In the genomic region with DNA sequence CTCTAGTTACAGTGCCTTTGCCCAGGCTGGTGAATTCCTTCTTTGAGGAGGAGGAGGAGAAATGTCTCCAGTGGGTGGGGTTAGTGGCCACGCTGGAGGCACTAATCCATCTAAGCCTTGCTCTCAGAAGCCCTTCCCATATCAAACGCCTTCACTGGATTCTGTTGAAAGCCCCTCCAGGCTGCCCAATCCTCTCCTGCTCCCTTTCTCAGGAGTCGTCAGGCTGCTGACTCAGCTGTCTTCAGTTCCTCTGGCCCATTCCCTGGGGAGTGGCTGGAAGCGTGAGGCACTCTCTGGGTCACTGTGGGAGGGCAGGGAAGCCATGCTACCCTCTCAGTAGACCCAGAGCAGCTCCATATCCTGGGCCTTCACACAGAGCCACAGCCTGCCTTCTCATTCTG, we compare ENCODE assay signal across 9 cellular contexts. TPM values are rescaled to one million over a fixed set of nuclear protein-coding genes. Genes with fewer than 3 reads are reported as not detected.
A peak's percentile ranks its signal among the peaks of the same experiment; 100 is the strongest.
DNase-seq lines count a peak whose midpoint lies in the region; ATAC-seq and TF ChIP-seq lines count a peak whose summit lies in the region.
"Had no signal": no experiment of that assay in that cellular context is flagged by ENCODE, and none has a peak within 500 bp of the region (broad histone marks: within the 10 kb centered on the region; RNA-seq: fewer than 3 reads in every experiment).

No MANE protein-coding gene starts in this region.

- H3K4me3 ChIP-seq in heart right ventricle = peak overlapping the region in 8 of 10 donors; percentile 86 to 100 (median 97)
- H3K4me3 ChIP-seq in coronary artery = peak overlapping the region; percentile 91
- H3K4me3 ChIP-seq in mesodermal cell (ENCODE audit: extremely low read depth, insufficient read depth, low read length, poor library complexity, severe bottlenecking) = peak overlapping the region; percentile 96
- H3K4me3 ChIP-seq in uterus = no peak overlapping the region

- H3K27ac ChIP-seq in heart right ventricle (peak overlapping the region in 9 of 10 donors; percentile 92 to 99 (median 98)), coronary artery (peak overlapping the region; percentile 90 to 97), mesodermal cell (ENCODE audit: low read depth, low read length, severe bottlenecking) (peak overlapping the region; percentile 96), uterus (peak overlapping the region; percentile 93 to 96)

- H3K4me1 ChIP-seq in heart right ventricle = peaks cover 10 to 68% (median 42%) of the 10 kb centered on the region in 9 donors
- H3K4me1 ChIP-seq in mesodermal cell (ENCODE audit: control insufficient read depth, insufficient read depth, low read length, poor library complexity, severe bottlenecking) = peaks cover 45% of the 10 kb centered on the region
- H3K4me1 ChIP-seq in uterus = peaks cover 5 to 16% of the 10 kb centered on the region in 2 donors

- intact Hi-C loops in heart right ventricle (cut with DNase I) = loop anchor here in 2 of 10 donors (5.0 kb wide), 2 partner anchors 40 to 120 kb away; partner anchors contain the start of genes EIF2B5 (in 1 of the 2) and PSMD2 (in 1 of the 2)
- intact Hi-C loops in Right ventricle myocardium superior (cut with DNase I) = no loop called here
- intact Hi-C loops in uterus (cut with DNase I; ENCODE audit: low total_unique reads) = no loop called here

- TF ChIP-seq POLR2A in uterus (IDR thresholded peaks at IDR 0.05) = no peak

- 20 to 32% methylated on average over 4 of the region's 4 CpGs for WGBS in heart right ventricle, 2 donors
- 25 to 29% methylated on average over 2 of the region's 4 CpGs for WGBS in mesodermal cell (ENCODE audit: insufficient coverage in 2 of 2), 2 experiments

- no peak for DNase-seq in heart right ventricle
- no peak for DNase-seq in Right ventricle myocardium superior
- DNase-seq in coronary artery (ENCODE audit: low spot score) = no peak
- DNase-seq in uterus = no peak
- no peak for DNase-seq in SW480 (ENCODE audit: low spot score)
- DNase-seq in activated CD4-positive, alpha-beta T cell treated with anti-CD3 and anti-CD28 coated beads for 4 hours = no peak
- no peak for DNase-seq in HuH-7.5 (ENCODE audit: low spot score)
- DNase-seq: CD8-positive, alpha-beta T cell had no signal

- no peak for TF ChIP-seq CTCF in heart right ventricle (IDR thresholded peaks at IDR 0.05)
- TF ChIP-seq CTCF in coronary artery (IDR thresholded peaks at IDR 0.05) = no peak
- TF ChIP-seq CTCF in uterus (IDR thresholded peaks at IDR 0.05) = no peak

- ATAC-seq in heart right ventricle = no peak
- ATAC-seq in Right ventricle myocardium superior (ENCODE audit: poor library complexity) = no peak
- ATAC-seq: CD8-positive, alpha-beta T cell had no signal

- H3K27me3 ChIP-seq in heart right ventricle (no peaks in the 10 kb centered on the region), uterus (no peaks in the 10 kb centered on the region)

- peaks cover 10 to 70% (median 56%) of the 10 kb centered on the region in 9 donors for H3K36me3 ChIP-seq in heart right ventricle
- H3K36me3 ChIP-seq in mesodermal cell (ENCODE audit: control insufficient read depth, insufficient read depth, low read length) = peaks cover 72% of the 10 kb centered on the region
- H3K36me3 ChIP-seq in uterus = no peaks in the 10 kb centered on the region

- no peaks in the 10 kb centered on the region for H3K9me3 ChIP-seq in heart right ventricle
- no peaks in the 10 kb centered on the region for H3K9me3 ChIP-seq in mesodermal cell (ENCODE audit: control insufficient read depth, low read length)
- no peaks in the 10 kb centered on the region for H3K9me3 ChIP-seq in uterus

RNA-seq across cellular contexts. Expression of gene AP2M1, which starts 2.7 kb away (rescaled TPM):
- total RNA-seq in heart right ventricle (100 to 1,000 TPM; 263 to 371 (median 321) TPM), Right ventricle myocardium superior (253 TPM), uterus (100 to 1,000 TPM in 3 of 4 donors, 10 to 100 TPM in 1; 81.8 to 248 (median 172) TPM)
- polyA plus RNA-seq in heart right ventricle = 100 to 1,000 TPM; 187 to 390 TPM
- polyA plus RNA-seq in mesodermal cell (2013, experiment 1 of 2) = 612 TPM
- 553 TPM for polyA plus RNA-seq in mesodermal cell (2013, experiment 2 of 2)

RNA-seq across cellular contexts. Expression of gene ABCF3, which starts 8.7 kb away (rescaled TPM):
- total RNA-seq in heart right ventricle = 10 to 100 TPM; 60.1 to 90.7 (median 68.3) TPM
- 10 to 100 TPM; 78.0 to 87.9 TPM for polyA plus RNA-seq in heart right ventricle
- 69.3 TPM for total RNA-seq in Right ventricle myocardium superior
- 33.7 TPM for polyA plus RNA-seq in mesodermal cell (2013, experiment 1 of 2)
- polyA plus RNA-seq in mesodermal cell (2013, experiment 2 of 2) = 27.1 TPM
- total RNA-seq in uterus = 10 to 100 TPM; 11.8 to 73.0 (median 36.8) TPM

RNA-seq across cellular contexts. Expression of gene DVL3, which starts 22.2 kb away (rescaled TPM):
- total RNA-seq in heart right ventricle (10 to 100 TPM; 52.6 to 81.7 (median 68.6) TPM), Right ventricle myocardium superior (60.6 TPM), uterus (10 to 100 TPM; 20.5 to 86.3 (median 57.4) TPM)
- 10 to 100 TPM; 37.5 to 42.0 TPM for polyA plus RNA-seq in heart right ventricle
- 86.1 TPM for polyA plus RNA-seq in mesodermal cell (2013, experiment 1 of 2)
- polyA plus RNA-seq in mesodermal cell (2013, experiment 2 of 2) = 71.8 TPM

RNA-seq across cellular contexts. Expression of gene EIF2B5, which starts 42.2 kb away (rescaled TPM):
- total RNA-seq in heart right ventricle (10 to 100 TPM; 26.8 to 37.3 (median 31.6) TPM), Right ventricle myocardium superior (31.4 TPM), uterus (10 to 100 TPM in 3 of 4 donors, 1 to 10 TPM in 1; 6.5 to 48.0 (median 32.3) TPM)
- 10 to 100 TPM; 30.6 to 44.6 TPM for polyA plus RNA-seq in heart right ventricle
- polyA plus RNA-seq in mesodermal cell (2013, experiment 1 of 2) = 39.7 TPM
- 34.4 TPM for polyA plus RNA-seq in mesodermal cell (2013, experiment 2 of 2)

RNA-seq across cellular contexts. Expression of gene VWA5B2, which starts 52.1 kb away (rescaled TPM):
- under 1 TPM in 1 of 10 donors, not detected in 9; 0.09 TPM for total RNA-seq in heart right ventricle
- under 1 TPM in 1 of 2 donors, not detected in 1; 0.03 TPM for polyA plus RNA-seq in heart right ventricle
- total RNA-seq in Right ventricle myocardium superior = not detected
- not detected for polyA plus RNA-seq in mesodermal cell (2013, experiment 1 of 2)
- not detected for polyA plus RNA-seq in mesodermal cell (2013, experiment 2 of 2)
- under 1 TPM in 1 of 4 donors, not detected in 3; 0.35 TPM for total RNA-seq in uterus

Comparison
In these comparisons a context has a peak if more than half of its experiments do, and no peak if none do; other contexts are left out.
1. H3K4me3 ChIP-seq: peak in heart right ventricle (8 of 10), coronary artery (single experiment) and mesodermal cell (single experiment); none in uterus (0 of 2).
2. Peak in every context shown above with its lines, with median percentiles within 50 percentile points of each other: H3K27ac ChIP-seq.